In genomic region chr12:110739894-110740293, GRCh38 we compare ENCODE assay signal across 9 cellular contexts. TPM values are rescaled to one million over a fixed set of nuclear protein-coding genes. Genes with fewer than 3 reads are reported as not detected.
DNase-seq lines count a peak whose midpoint lies in the region; ATAC-seq, FAIRE-seq and TF ChIP-seq lines count a peak whose summit lies in the region.
"Had no signal": no experiment of that assay in that cellular context is flagged by ENCODE, and none has a peak within 500 bp of the region (broad histone marks: within the 10 kb centered on the region; RNA-seq: fewer than 3 reads in every experiment).

No MANE protein-coding gene starts in this region.

- H3K4me3 Mint-ChIP-seq in MCF 10A (ENCODE audit: unreplicated experiment) = peak overlapping the region; percentile 96
- H3K4me3 Mint-ChIP-seq in activated CD4-positive, alpha-beta memory T cell treated with anti-CD3 and anti-CD28 coated beads, Interleukin-2, amount 10 ng/mL, durations not matched to agents 7 days and 5 days = peak overlapping the region; percentile 99

- H4K20me1 ChIP-seq in keratinocyte (ENCODE audit: control insufficient read depth, extremely low read depth, insufficient read depth, low read length) = peaks cover 37% of the 10 kb centered on the region

- no peak overlapping the region for H3K27ac Mint-ChIP-seq in MCF 10A (ENCODE audit: low read depth, unreplicated experiment)
- peak overlapping the region; percentile 98 for H3K27ac Mint-ChIP-seq in activated CD4-positive, alpha-beta memory T cell treated with anti-CD3 and anti-CD28 coated beads, Interleukin-2, amount 10 ng/mL, durations not matched to agents 7 days and 5 days

- H3K79me2 ChIP-seq in keratinocyte (ENCODE audit: control insufficient read depth, insufficient read depth, low read length) = peaks cover 78% of the 10 kb centered on the region

- DNase-seq in MCF 10A (ENCODE audit: unreplicated experiment) (no peak), breast epithelium (ENCODE audit: low spot score in 2 of 2) (no peak), keratinocyte (ENCODE audit: low read depth, low spot score) (no peak), tibial artery (no peak), CD1c-positive myeloid dendritic cell (ENCODE audit: extremely low spot score) (no peak), NCI-H2107 treated with DMSO at 0.1 percent for 48 hours (lab: John Stamatoyannopoulos, UW; ENCODE audit: unreplicated experiment) (no peak)
- no peak for DNase-seq in activated CD4-positive, alpha-beta memory T cell treated with anti-CD3 and anti-CD28 coated beads, Interleukin-2, amount 10 ng/mL, durations not matched to agents 7 days and 5 days
- DNase-seq: COR-L47 had no signal

- no peak for ATAC-seq in GM18519 (IDR thresholded peaks at IDR 0.05; ENCODE audit: low FRiP score, unreplicated experiment)

- no peak for TF ChIP-seq POLR2A in breast epithelium (IDR thresholded peaks at IDR 0.05)

- H3K4me1 ChIP-seq in breast epithelium (peaks cover 0 to 11% of the 10 kb centered on the region in 2 donors), keratinocyte (ENCODE audit: control insufficient read depth, extremely low read depth, insufficient read depth, low read length) (peaks cover 36% of the 10 kb centered on the region), tibial artery (peaks cover 0 to 62% (median 35%) of the 10 kb centered on the region in 4 donors)

- peaks cover 34% of the 10 kb centered on the region for H3K4me1 Mint-ChIP-seq in MCF 10A (ENCODE audit: insufficient read depth, unreplicated experiment)
- H3K4me1 Mint-ChIP-seq in activated CD4-positive, alpha-beta memory T cell treated with anti-CD3 and anti-CD28 coated beads, Interleukin-2, amount 10 ng/mL, durations not matched to agents 7 days and 5 days = peaks cover 66% of the 10 kb centered on the region

- no peak overlapping the region for H2AFZ ChIP-seq in keratinocyte (ENCODE audit: control insufficient read depth, low read length)

- H3K9me3 ChIP-seq in breast epithelium (no peaks in the 10 kb centered on the region), keratinocyte (ENCODE audit: control insufficient read depth, low read depth, low read length) (no peaks in the 10 kb centered on the region), tibial artery (no peaks in the 10 kb centered on the region)

- H3K27ac ChIP-seq in breast epithelium (no peak overlapping the region), keratinocyte (ENCODE audit: control insufficient read depth, insufficient read depth, low read length) (no peak overlapping the region), tibial artery (no peak overlapping the region)

- BruUV-seq in MCF 10A (replicated peaks; lab: Mats Ljungman, UMichigan) = no TSS peak

- H3K9me1 ChIP-seq in keratinocyte (ENCODE audit: control insufficient read depth, extremely low read depth, insufficient read depth, low read length) = peaks cover 2% of the 10 kb centered on the region

- H3K36me3 ChIP-seq in breast epithelium = no peaks in the 10 kb centered on the region
- peaks cover 2 to 9% of the 10 kb centered on the region in 2 experiments for H3K36me3 ChIP-seq in keratinocyte (ENCODE audit: control insufficient read depth in 2 of 2, extremely low read depth in 1 of 2, insufficient read depth in 2 of 2, low read length in 2 of 2)
- peaks cover 0 to 8% (median 0%) of the 10 kb centered on the region in 3 donors for H3K36me3 ChIP-seq in tibial artery

- FAIRE-seq in keratinocyte (lab: Jason Lieb, UNC) = no peak

- peak overlapping the region; percentile 98 for H3K4me2 ChIP-seq in keratinocyte (ENCODE audit: control insufficient read depth, extremely low read depth, insufficient read depth, low read depth, low read length)

- H3K27me3 ChIP-seq in breast epithelium (no peaks in the 10 kb centered on the region), keratinocyte (ENCODE audit: control insufficient read depth, extremely low read depth, insufficient read depth, low read length) (no peaks in the 10 kb centered on the region), tibial artery (no peaks in the 10 kb centered on the region)

- peaks cover 20% of the 10 kb centered on the region for H3K36me3 Mint-ChIP-seq in MCF 10A (ENCODE audit: insufficient read depth, unreplicated experiment)
- H3K36me3 Mint-ChIP-seq in activated CD4-positive, alpha-beta memory T cell treated with anti-CD3 and anti-CD28 coated beads, Interleukin-2, amount 10 ng/mL, durations not matched to agents 7 days and 5 days (ENCODE audit: low read depth) = peaks cover 56% of the 10 kb centered on the region

- no peak overlapping the region for H3K9ac ChIP-seq in keratinocyte (ENCODE audit: control insufficient read depth, extremely low read depth, insufficient read depth, low read length)

- dilution Hi-C loops in keratinocyte (cut with MboI; ENCODE audit: extremely low pct_ligation_motif_present, low sequenced_read_pairs) = no loop called here

- intact Hi-C loops in MCF 10A (cut with micrococcal nuclease) (loop anchor here (5.0 kb wide), 2 partner anchors 147 to 238 kb away; partner anchors contain the start of genes RAD9B and VPS29), breast epithelium (cut with DNase I; ENCODE audit: low total_unique reads) (no loop called here), tibial artery (cut with DNase I; ENCODE audit: low total_unique reads) (loop anchor here (5.0 kb wide), 1 partner anchor 147 kb away; no protein-coding TSS in a partner anchor)

- H3K9me3 Mint-ChIP-seq in MCF 10A (ENCODE audit: unreplicated experiment) = no peaks in the 10 kb centered on the region
- H3K9me3 Mint-ChIP-seq in activated CD4-positive, alpha-beta memory T cell treated with anti-CD3 and anti-CD28 coated beads, Interleukin-2, amount 10 ng/mL, durations not matched to agents 7 days and 5 days = no peaks in the 10 kb centered on the region

- H3K4me3 ChIP-seq in breast epithelium = peak overlapping the region in 1 of 3 donors; percentile 37
- peak overlapping the region in 1 of 3 experiments; percentile 99 for H3K4me3 ChIP-seq in keratinocyte (ENCODE audit: control insufficient read depth in 2 of 3, extremely low read depth in 1 of 3, insufficient read depth in 2 of 3, low read depth in 1 of 3, low read length in 3 of 3)
- H3K4me3 ChIP-seq in tibial artery = peak overlapping the region; percentile 4 to 84

- CTCF ChIA-PET in MCF 10A (lab: Yijun Ruan, JAX) = interaction anchor here (0.8 to 1.0 kb wide), 3 partner anchors 11 to 144 kb away, joined by 3 to 4 read pairs (median 4); no protein-coding TSS in a partner anchor
- CTCF ChIA-PET in activated CD4-positive, alpha-beta memory T cell treated with anti-CD3 and anti-CD28 coated beads, Interleukin-2, amount 10 ng/mL, durations not matched to agents 7 days and 5 days (lab: Charles Lee) = interaction anchor here (0.7 to 2.4 kb wide), 6 partner anchors 9 to 308 kb away, joined by 3 to 12 read pairs (median 6); no protein-coding TSS in a partner anchor

- H3K27me3 Mint-ChIP-seq in MCF 10A (ENCODE audit: insufficient read depth, unreplicated experiment) = no peaks in the 10 kb centered on the region
- no peaks in the 10 kb centered on the region for H3K27me3 Mint-ChIP-seq in activated CD4-positive, alpha-beta memory T cell treated with anti-CD3 and anti-CD28 coated beads, Interleukin-2, amount 10 ng/mL, durations not matched to agents 7 days and 5 days

- TF ChIP-seq CTCF in MCF 10A (IDR thresholded peaks at IDR 0.05; ENCODE audit: unreplicated experiment) (no peak), breast epithelium (IDR thresholded peaks at IDR 0.05) (no peak), keratinocyte (optimal IDR thresholded peaks at IDR 0.05 in 1 of 3, IDR thresholded peaks at IDR 0.05 in 1 of 3, conservative IDR thresholded peaks at IDR 0.05 in 1 of 3; ENCODE audit: extremely low read depth in 1 of 3, insufficient read depth in 2 of 3, low read length in 3 of 3) (no peak), tibial artery (IDR thresholded peaks at IDR 0.05) (no peak)

- POLR2A ChIA-PET in MCF 10A (lab: Yijun Ruan, JAX) = interaction anchor here (2.3 kb wide), 1 partner anchor 9 kb away, joined by 18 read pairs; no protein-coding TSS in a partner anchor
- POLR2A ChIA-PET in activated CD4-positive, alpha-beta memory T cell treated with anti-CD3 and anti-CD28 coated beads, Interleukin-2, amount 10 ng/mL, durations not matched to agents 7 days and 5 days (lab: Charles Lee) = interaction anchor here (1.0 to 5.3 kb wide), 9 partner anchors 9 to 290 kb away, joined by 3 to 46 read pairs (median 6); partner anchors contain the start of genes ARPC3, FAM216A and GPN3

RNA-seq across cellular contexts. Expression of gene PPP1CC, which starts 2.8 kb away (rescaled TPM):
- 79.4 and 94.6 TPM in 2 replicates for total RNA-seq in MCF 10A (2022)
- total RNA-seq in breast epithelium = 100 to 1,000 TPM in 2 of 3 donors, 10 to 100 TPM in 1; 97.7 to 135 (median 106) TPM
- 100 to 1,000 TPM; 221 to 230 TPM for total RNA-seq in activated CD4-positive, alpha-beta memory T cell treated with anti-CD3 and anti-CD28 coated beads, Interleukin-2, amount 10 ng/mL, durations not matched to agents 7 days and 5 days
- polyA plus RNA-seq in keratinocyte = 77.4 to 158 TPM (median 83.3 TPM) in 3 replicates
- polyA plus RNA-seq in keratinocyte (2011; ENCODE audit: low read depth) = 282 TPM
- polyA plus RNA-seq in keratinocyte (2011; cell fraction: cytosol; rRNA removed) = 65.6 and 135 TPM in 2 replicates
- polyA plus RNA-seq in keratinocyte (2011; cell fraction: nucleus; rRNA removed) = 43.3 and 66.0 TPM in 2 replicates
- polyA plus RNA-seq in keratinocyte (2012; ENCODE audit: low replicate concordance) = 97.7 and 100.0 TPM in 2 replicates
- 25.3 to 78.5 TPM (median 47.9 TPM) in 3 replicates for polyA minus RNA-seq in keratinocyte
- polyA minus RNA-seq in keratinocyte (2011; cell fraction: cytosol; rRNA and poly(A)+ RNA removed) = 46.6 TPM
- 16.7 and 30.3 TPM in 2 replicates for polyA minus RNA-seq in keratinocyte (2011; cell fraction: nucleus; rRNA and poly(A)+ RNA removed)

RNA-seq across cellular contexts. Expression of gene HVCN1, which starts 51.0 kb away (rescaled TPM):
- not detected in 2 replicates for total RNA-seq in MCF 10A (2022)
- 10 to 100 TPM in 1 of 3 donors, 1 to 10 TPM in 2; 2.6 to 16.6 (median 7.6) TPM for total RNA-seq in breast epithelium
- 10 to 100 TPM; 11.6 to 12.9 TPM for total RNA-seq in activated CD4-positive, alpha-beta memory T cell treated with anti-CD3 and anti-CD28 coated beads, Interleukin-2, amount 10 ng/mL, durations not matched to agents 7 days and 5 days
- 1.1 to 2.1 TPM (median 1.2 TPM) in 3 replicates for polyA plus RNA-seq in keratinocyte
- not detected for polyA plus RNA-seq in keratinocyte (2011; ENCODE audit: low read depth)
- 0.96 and 1.4 TPM in 2 replicates for polyA plus RNA-seq in keratinocyte (2011; cell fraction: cytosol; rRNA removed)
- polyA plus RNA-seq in keratinocyte (2011; cell fraction: nucleus; rRNA removed) = 1.6 and 1.8 TPM in 2 replicates
- polyA plus RNA-seq in keratinocyte (2012; ENCODE audit: low replicate concordance) = 1.6 TPM in 1 of 2 replicates, not detected in the other
- polyA minus RNA-seq in keratinocyte = 1.6 to 1.8 TPM in 2 of 3 replicates, not detected in the other
- polyA minus RNA-seq in keratinocyte (2011; cell fraction: cytosol; rRNA and poly(A)+ RNA removed) = 3.1 TPM
- 0.42 and 1.2 TPM in 2 replicates for polyA minus RNA-seq in keratinocyte (2011; cell fraction: nucleus; rRNA and poly(A)+ RNA removed)
